ENCODE assay signal across 28 cellular contexts in the genomic region with DNA sequence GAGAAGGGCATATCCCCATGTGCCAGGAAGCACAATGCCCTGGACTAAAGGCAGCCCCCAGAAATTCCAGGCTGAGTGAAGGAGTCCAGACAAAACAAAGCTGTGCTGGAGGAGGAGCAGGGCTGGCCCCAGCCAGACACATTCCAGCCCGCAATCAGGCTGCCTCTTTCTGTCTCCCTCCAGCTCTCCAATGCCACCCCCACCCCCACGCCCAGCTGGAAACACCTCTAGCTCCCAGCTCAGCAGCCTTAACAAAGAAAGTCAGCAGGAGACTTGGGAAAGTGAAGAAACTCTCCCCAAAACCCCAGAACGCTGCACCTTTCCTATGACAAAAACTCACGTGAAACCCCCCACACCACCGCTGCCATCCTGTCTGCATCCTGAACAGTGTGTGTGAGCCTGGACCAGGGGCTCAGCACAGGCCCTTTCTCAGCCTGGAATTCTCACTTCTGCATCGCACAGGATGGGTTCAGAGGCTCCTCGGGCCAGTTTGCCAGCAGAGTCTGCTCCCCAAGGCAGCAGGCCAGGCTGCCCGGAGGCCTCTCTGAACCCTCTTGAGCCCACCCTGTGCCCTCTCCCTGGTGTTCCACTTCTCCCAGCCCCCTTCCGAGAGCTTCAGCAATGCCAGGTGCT.
DNase-seq lines count a peak whose midpoint lies in the region; ATAC-seq and TF ChIP-seq lines count a peak whose summit lies in the region.
"Had no signal": no experiment of that assay in that cellular context is flagged by ENCODE, and none has a peak within 500 bp of the region (broad histone marks: within the 10 kb centered on the region; RNA-seq: fewer than 3 reads in every experiment).

No MANE protein-coding gene starts in this region.

- dilution Hi-C loops in mammary epithelial cell (cut with HindIII; ENCODE audit: low sequenced_read_pairs) = no loop called here

- intact Hi-C loops in natural killer cell (cut with micrococcal nuclease) (no loop called here), mammary epithelial cell (cut with micrococcal nuclease) (no loop called here)

- no peaks in the 10 kb centered on the region for H3K27me3 Mint-ChIP-seq in natural killer cell treated with Interleukin-12 subunit alpha and Interleukin-12 subunit beta and Interleukin-15 and Interleukin-18, amount 100 ng/mL, for 72 hours
- H3K27me3 Mint-ChIP-seq in natural killer cell (ENCODE audit: low read depth in 2 of 2) = no peaks in the 10 kb centered on the region
- H3K27me3 Mint-ChIP-seq in activated T-helper 17 cell treated with anti-CD3 and anti-CD28 coated beads, Interleukin-2, amount 50 U/mL, for 72 hours = peaks cover 6% of the 10 kb centered on the region
- H3K27me3 Mint-ChIP-seq: activated CD4-positive, alpha-beta memory T cell treated with anti-CD3 and anti-CD28 coated beads, Interleukin-2, amount 10 ng/mL, durations not matched to agents 7 days and 5 days; brain; CD4-positive, CD25-positive, alpha-beta regulatory T cell had no signal

- H3K4me1 Mint-ChIP-seq in natural killer cell treated with Interleukin-12 subunit alpha and Interleukin-12 subunit beta and Interleukin-15 and Interleukin-18, amount 100 ng/mL, for 72 hours (ENCODE audit: low read depth in 2 of 2) = no peaks in the 10 kb centered on the region
- no peaks in the 10 kb centered on the region for H3K4me1 Mint-ChIP-seq in natural killer cell
- no peaks in the 10 kb centered on the region for H3K4me1 Mint-ChIP-seq in activated T-helper 17 cell treated with anti-CD3 and anti-CD28 coated beads, Interleukin-2, amount 50 U/mL, for 72 hours
- H3K4me1 Mint-ChIP-seq: activated CD4-positive, alpha-beta memory T cell treated with anti-CD3 and anti-CD28 coated beads, Interleukin-2, amount 10 ng/mL, durations not matched to agents 7 days and 5 days; CD4-positive, CD25-positive, alpha-beta regulatory T cell had no signal

- peaks cover 14% of the 10 kb centered on the region for H3K9me3 Mint-ChIP-seq in natural killer cell treated with Interleukin-12 subunit alpha and Interleukin-12 subunit beta and Interleukin-15 and Interleukin-18, amount 100 ng/mL, for 72 hours
- H3K9me3 Mint-ChIP-seq in natural killer cell = peaks cover 4 to 17% of the 10 kb centered on the region in 2 donors
- no peaks in the 10 kb centered on the region for H3K9me3 Mint-ChIP-seq in activated T-helper 17 cell treated with anti-CD3 and anti-CD28 coated beads, Interleukin-2, amount 50 U/mL, for 72 hours

- no peaks in the 10 kb centered on the region for H3K79me2 ChIP-seq in mammary epithelial cell (ENCODE audit: insufficient read depth, low read length)
- H3K79me2 ChIP-seq: parathyroid adenoma had no signal

- H3K36me3 Mint-ChIP-seq in natural killer cell treated with Interleukin-12 subunit alpha and Interleukin-12 subunit beta and Interleukin-15 and Interleukin-18, amount 100 ng/mL, for 72 hours = no peaks in the 10 kb centered on the region
- no peaks in the 10 kb centered on the region for H3K36me3 Mint-ChIP-seq in natural killer cell
- H3K36me3 Mint-ChIP-seq in activated T-helper 17 cell treated with anti-CD3 and anti-CD28 coated beads, Interleukin-2, amount 50 U/mL, for 72 hours (ENCODE audit: low read depth) = no peaks in the 10 kb centered on the region
- H3K36me3 Mint-ChIP-seq: brain; CD4-positive, CD25-positive, alpha-beta regulatory T cell had no signal

- CTCF ChIA-PET in mammary epithelial cell (lab: Charles Lee; ENCODE audit: low non-redundant PET) = no interaction called here

- H3K9me3 ChIP-seq in mesodermal cell (ENCODE audit: control insufficient read depth, low read length) (no peaks in the 10 kb centered on the region), mammary epithelial cell (replicated peaks; ENCODE audit: insufficient read depth, low read length) (peaks cover 5% of the 10 kb centered on the region)
- H3K9me3 ChIP-seq: stomach, uterus had no signal

- ATAC-seq in natural killer cell treated with Interleukin-12 subunit alpha and Interleukin-12 subunit beta and Interleukin-15 and Interleukin-18, amount 100 ng/mL, for 72 hours = peak; percentile 10 to 15
- no peak for ATAC-seq in natural killer cell
- no peak for ATAC-seq in activated T-helper 17 cell treated with anti-CD3 and anti-CD28 coated beads, Interleukin-2, amount 50 U/mL, for 72 hours (replicated peaks)

- no peak overlapping the region for H3K27ac Mint-ChIP-seq in natural killer cell treated with Interleukin-12 subunit alpha and Interleukin-12 subunit beta and Interleukin-15 and Interleukin-18, amount 100 ng/mL, for 72 hours
- no peak overlapping the region for H3K27ac Mint-ChIP-seq in natural killer cell
- no peak overlapping the region for H3K27ac Mint-ChIP-seq in activated T-helper 17 cell treated with anti-CD3 and anti-CD28 coated beads, Interleukin-2, amount 50 U/mL, for 72 hours
- H3K27ac Mint-ChIP-seq: activated CD4-positive, alpha-beta memory T cell treated with anti-CD3 and anti-CD28 coated beads, Interleukin-2, amount 10 ng/mL, durations not matched to agents 7 days and 5 days; activated naive CD4-positive, alpha-beta T cell treated with anti-CD3 and anti-CD28 coated beads for 36 hours; activated T-helper 1 cell treated with anti-CD3 and anti-CD28 coated beads, Interleukin-12 subunit alpha, Interleukin-12 subunit beta, Interleukin-2, Interleukin-4 antibody, amounts not matched to agents 30 ng/mL and 10 ng/mL and 1 ng/mL, durations not matched to agents 14 hours and 24 hours and 36 hours; brain; CD4-positive, CD25-positive, alpha-beta regulatory T cell; nephron progenitor cell had no signal

- no peak overlapping the region for H3K4me2 ChIP-seq in mammary epithelial cell (ENCODE audit: insufficient read depth, low read depth, low read length)
- H3K4me2 ChIP-seq: KMS-11, PC-9 had no signal

- TF ChIP-seq CTCF in natural killer cell (IDR thresholded peaks at IDR 0.05) (no peak), fibroblast of the aortic adventitia (IDR thresholded peaks at IDR 0.05; ENCODE audit: insufficient read depth, low read length) (no peak), mammary epithelial cell (conservative IDR thresholded peaks at IDR 0.05 in 1 of 2, IDR thresholded peaks at IDR 0.05 in 1 of 2; ENCODE audit: extremely low read depth in 1 of 2, insufficient read depth in 1 of 2, low read depth in 1 of 2, low read length in 2 of 2) (no peak)

- H3K4me3 ChIP-seq in fibroblast of the aortic adventitia (ENCODE audit: low read depth, low read length) (no peak overlapping the region), mesodermal cell (ENCODE audit: extremely low read depth, insufficient read depth, low read length, poor library complexity, severe bottlenecking) (no peak overlapping the region), mammary epithelial cell (replicated peaks in 1 of 3; ENCODE audit: insufficient read depth in 1 of 3, low read depth in 2 of 3, low read length in 3 of 3) (no peak overlapping the region)
- H3K4me3 ChIP-seq: PC-9, stomach, uterus had no signal

- in situ Hi-C loops in mammary epithelial cell (cut with MboI; ENCODE audit: low sequenced_read_pairs in 2 of 2) = no loop called here

- peaks cover 18% of the 10 kb centered on the region for H3K4me1 ChIP-seq in mesodermal cell (ENCODE audit: control insufficient read depth, insufficient read depth, low read length, poor library complexity, severe bottlenecking)
- no peaks in the 10 kb centered on the region for H3K4me1 ChIP-seq in mammary epithelial cell (ENCODE audit: insufficient read depth, low read length)
- H3K4me1 ChIP-seq: parathyroid adenoma, stomach, uterus had no signal

- H4K20me1 ChIP-seq in mammary epithelial cell (ENCODE audit: insufficient read depth, low read length) = no peaks in the 10 kb centered on the region

- no TSS peak for BruUV-seq in mammary epithelial cell (replicated peaks; lab: Mats Ljungman, UMichigan)

- no peak overlapping the region for H3K9ac ChIP-seq in mammary epithelial cell (ENCODE audit: insufficient read depth, low read length)
- H3K9ac ChIP-seq: KMS-11, parathyroid adenoma had no signal

- no peaks in the 10 kb centered on the region for H3K27me3 ChIP-seq in mammary epithelial cell (ENCODE audit: insufficient read depth, low read length)
- H3K27me3 ChIP-seq: stomach, uterus had no signal

- WGBS in mesodermal cell (ENCODE audit: insufficient coverage in 2 of 2), 2 experiments = 47% methylated on average over 6 to 8 of the region's 9 CpGs
- 25% methylated on average over 6 of the region's 9 CpGs for WGBS in mammary epithelial cell (ENCODE audit: low coverage, missing lambda C conversion rate)

- H3K36me3 ChIP-seq in mesodermal cell (ENCODE audit: control insufficient read depth, insufficient read depth, low read length) (no peaks in the 10 kb centered on the region), mammary epithelial cell (ENCODE audit: insufficient read depth, low read length) (no peaks in the 10 kb centered on the region)
- H3K36me3 ChIP-seq: stomach, uterus had no signal

- H3K4me3 Mint-ChIP-seq in natural killer cell treated with Interleukin-12 subunit alpha and Interleukin-12 subunit beta and Interleukin-15 and Interleukin-18, amount 100 ng/mL, for 72 hours = no peak overlapping the region
- H3K4me3 Mint-ChIP-seq in natural killer cell = no peak overlapping the region
- H3K4me3 Mint-ChIP-seq in activated T-helper 17 cell treated with anti-CD3 and anti-CD28 coated beads, Interleukin-2, amount 50 U/mL, for 72 hours = no peak overlapping the region
- H3K4me3 Mint-ChIP-seq: activated CD4-positive, alpha-beta memory T cell treated with anti-CD3 and anti-CD28 coated beads, Interleukin-2, amount 10 ng/mL, durations not matched to agents 7 days and 5 days; activated naive CD4-positive, alpha-beta T cell treated with anti-CD3 and anti-CD28 coated beads for 36 hours; activated T-helper 1 cell treated with anti-CD3 and anti-CD28 coated beads, Interleukin-12 subunit alpha, Interleukin-12 subunit beta, Interleukin-2, Interleukin-4 antibody, amounts not matched to agents 30 ng/mL and 10 ng/mL and 1 ng/mL, durations not matched to agents 14 hours and 24 hours and 36 hours; brain; CD4-positive, CD25-positive, alpha-beta regulatory T cell; nephron progenitor cell had no signal

- H3K27ac ChIP-seq in mesodermal cell (ENCODE audit: low read depth, low read length, severe bottlenecking) (peak overlapping the region; percentile 37), mammary epithelial cell (ENCODE audit: insufficient read depth, low read depth, low read length) (no peak overlapping the region)
- H3K27ac ChIP-seq: KMS-11, parathyroid adenoma, PC-9, stomach, uterus had no signal

- H2AFZ ChIP-seq in mammary epithelial cell (ENCODE audit: low read depth, low read length) = no peak overlapping the region
- H2AFZ ChIP-seq: parathyroid adenoma, PC-9 had no signal

- no peak for DNase-seq in natural killer cell treated with Interleukin-12 subunit alpha and Interleukin-12 subunit beta and Interleukin-15 and Interleukin-18, amount 100 ng/mL, for 72 hours (ENCODE audit: low spot score)
- DNase-seq in natural killer cell (no peak), fibroblast of the aortic adventitia (ENCODE audit: low read depth) (peak; percentile 10), NOMO-1 treated with dmso at 0.1 percent for 144 hours (lab: John Stamatoyannopoulos, UW; ENCODE audit: unreplicated experiment) (no peak), SIG-M5 (lab: John Stamatoyannopoulos, UW) (no peak), mammary epithelial cell (no peak)
- DNase-seq: activated CD4-positive, alpha-beta memory T cell treated with anti-CD3 and anti-CD28 coated beads, Interleukin-2, amount 10 ng/mL, durations not matched to agents 7 days and 5 days; activated CD4-positive, alpha-beta T cell treated with anti-CD3 and anti-CD28 coated beads for 1 hour; activated CD8-positive, alpha-beta memory T cell treated with anti-CD3 and anti-CD28 coated beads, Interleukin-2, amount 50 U/mL, for 48 hours; activated naive CD4-positive, alpha-beta T cell treated with anti-CD3 and anti-CD28 coated beads for 36 hours; Calu3; CD4-positive, CD25-positive, alpha-beta regulatory T cell; DMS79 treated with DMSO at 0.1 percent for 48 hours; GOT3; hippocampal formation; NCI-H2029 treated with DMSO at 0.1 percent for 48 hours; NCI-H526; nephron progenitor cell; PC-9; stomach; T-helper 2 cell; uterus had no signal

Comparison
In these comparisons a context has a peak if more than half of its experiments do, and no peak if none do; other contexts are left out.
1. ATAC-seq: peak in natural killer cell treated with Interleukin-12 subunit alpha and Interleukin-12 subunit beta and Interleukin-15 and Interleukin-18, amount 100 ng/mL, for 72 hours (2 of 2); none in natural killer cell (0 of 3) and activated T-helper 17 cell treated with anti-CD3 and anti-CD28 coated beads, Interleukin-2, amount 50 U/mL, for 72 hours (single experiment).